Comparison of ENCODE assay signal across 1 cellular context in genomic region chr20:59120491-59120890, GRCh38.
TF ChIP-seq lines count a peak whose summit lies in the region.

No MANE protein-coding gene starts in this region.

TF ChIP-seq in GM23338, 12 proteins besides CTCF, POLR2A, EP300 and RAD21 (continued from another document):
- TF ChIP-seq ZNF462 (CRISPR knock-in tag; IDR thresholded peaks at IDR 0.05) (no peak), REST (IDR thresholded peaks at IDR 0.05; ENCODE audit: unreplicated experiment) (no peak), JUNB (IDR thresholded peaks at IDR 0.05; ENCODE audit: unreplicated experiment) (no peak), ZNF331 (CRISPR knock-in tag; IDR thresholded peaks at IDR 0.05; ENCODE audit: low read depth) (no peak), POLR2AphosphoS5 (IDR thresholded peaks at IDR 0.05; ENCODE audit: low read depth) (no peak), ETS1 (IDR thresholded peaks at IDR 0.05) (no peak), NANOG (IDR thresholded peaks at IDR 0.05; ENCODE audit: borderline replicate concordance) (no peak), ZNF114 (CRISPR knock-in tag; IDR thresholded peaks at IDR 0.05) (no peak), EZH2 (IDR thresholded peaks at IDR 0.05; ENCODE audit: low read depth, unreplicated experiment) (no peak), EZH2phosphoT487 (IDR thresholded peaks at IDR 0.05; ENCODE audit: unreplicated experiment) (no peak)
